Comparison of ENCODE assay signal across 8 cellular contexts in the genomic region with DNA sequence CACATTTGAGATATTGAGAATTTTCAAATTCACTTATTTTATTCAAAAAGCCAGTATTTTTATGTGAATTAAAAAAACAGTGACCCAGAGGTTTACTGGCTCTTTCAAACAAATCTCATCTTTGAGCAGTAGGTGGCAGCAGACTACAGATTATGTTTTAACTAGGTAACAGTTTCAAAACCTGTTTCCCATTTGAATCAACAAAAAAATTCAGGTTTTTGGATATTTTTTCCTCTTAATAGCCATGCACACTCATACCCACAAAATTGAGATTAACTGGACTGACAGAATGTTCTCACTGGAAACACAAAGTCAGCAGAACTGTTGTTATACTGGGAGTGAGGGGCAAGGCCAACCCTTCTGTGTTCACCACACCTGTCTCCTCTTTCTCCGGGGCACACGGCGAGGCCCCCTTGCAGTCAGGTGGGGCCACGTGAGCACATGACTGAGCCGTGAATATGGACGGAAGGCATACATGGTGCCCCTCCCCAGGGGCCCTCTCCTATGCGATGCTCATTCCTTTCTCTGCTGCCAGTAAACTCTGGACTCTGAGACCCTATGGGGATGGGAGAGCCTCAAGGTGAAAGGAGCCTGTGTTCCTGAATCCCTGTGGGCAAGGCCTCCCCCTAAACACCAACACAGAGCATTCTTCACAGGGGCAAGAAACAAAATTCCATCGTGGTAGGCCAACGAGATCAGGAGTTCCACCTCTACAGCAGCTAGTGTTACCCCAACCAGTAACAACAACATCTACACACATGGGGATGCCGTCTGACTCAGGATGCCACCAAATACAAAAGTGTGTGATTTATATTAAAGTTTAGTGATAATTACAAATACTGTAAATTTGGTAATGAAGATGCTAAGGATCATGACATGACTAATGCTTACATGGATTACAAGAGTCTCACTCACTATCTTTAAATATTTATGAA.
DNase-seq lines count a peak whose midpoint lies in the region; ATAC-seq and TF ChIP-seq lines count a peak whose summit lies in the region.

No MANE protein-coding gene starts in this region.

- H3K4me3 Mint-ChIP-seq in mesothelial cell of epicardium: no peak overlapping the region

- peak overlapping the region; percentile 52 for H3K27ac ChIP-seq in effector memory CD4-positive, alpha-beta T cell (ENCODE audit: insufficient read depth, low read length, poor library complexity, severe bottlenecking)

- H3K4me3 ChIP-seq in AG10803 (ENCODE audit: low read length) (no peak overlapping the region), GM12864 (ENCODE audit: low read depth, low read length) (no peak overlapping the region)
- no peak overlapping the region for H3K4me3 ChIP-seq in effector memory CD4-positive, alpha-beta T cell (ENCODE audit: insufficient read depth, low read depth, low read length, poor library complexity, severe bottlenecking)

- no peaks in the 10 kb centered on the region for H3K9me3 Mint-ChIP-seq in mesothelial cell of epicardium

- DNase-seq in AG10803 (ENCODE audit: low read depth) (peak; percentile 67), GM12864 (ENCODE audit: low read depth) (peak; percentile 22), NCI-H1092 (lab: John Stamatoyannopoulos, UW) (peak; percentile 29), T follicular helper cell (ENCODE audit: low read depth) (peak; percentile 32), mesothelial cell of epicardium (ENCODE audit: low spot score in 2 of 2, unreplicated experiment in 2 of 2) (no peak)
- DNase-seq in effector memory CD4-positive, alpha-beta T cell: peak in 1 of 3 donors; percentile 31
- no peak for DNase-seq in activated effector memory CD4-positive, alpha-beta T cell treated with anti-CD3 and anti-CD28 coated beads, Interleukin-2, amount 50 U/mL, for 16 hours

- H3K27me3 ChIP-seq in effector memory CD4-positive, alpha-beta T cell (replicated peaks; ENCODE audit: control insufficient read depth, insufficient read depth, low read length, poor library complexity, severe bottlenecking): no peaks in the 10 kb centered on the region

- peak overlapping the region; percentile 70 for H3K27ac Mint-ChIP-seq in mesothelial cell of epicardium

- H3K36me3 ChIP-seq in effector memory CD4-positive, alpha-beta T cell (ENCODE audit: control insufficient read depth, insufficient read depth, low read length): peaks cover 80% of the 10 kb centered on the region

- TF ChIP-seq CTCF in AG10803 (conservative IDR thresholded peaks at IDR 0.05; ENCODE audit: low read length) (peak; percentile 82), GM12864 (IDR thresholded peaks at IDR 0.05; ENCODE audit: low read depth, low read length, missing control alignments) (peak; percentile 47), mesothelial cell of epicardium (IDR thresholded peaks at IDR 0.05; ENCODE audit: unreplicated experiment) (peak; percentile 84)

- no peaks in the 10 kb centered on the region for H3K9me3 ChIP-seq in effector memory CD4-positive, alpha-beta T cell (ENCODE audit: control insufficient read depth, low read length)

- ATAC-seq in HG02938 (IDR thresholded peaks at IDR 0.05; ENCODE audit: unreplicated experiment): no peak

- H3K27me3 Mint-ChIP-seq in mesothelial cell of epicardium (ENCODE audit: low read depth): no peaks in the 10 kb centered on the region

- H3K36me3 Mint-ChIP-seq in mesothelial cell of epicardium: peaks cover 21% of the 10 kb centered on the region

- peaks cover 14% of the 10 kb centered on the region for H3K4me1 Mint-ChIP-seq in mesothelial cell of epicardium

- peaks cover 7% of the 10 kb centered on the region for H3K4me1 ChIP-seq in effector memory CD4-positive, alpha-beta T cell (ENCODE audit: control insufficient read depth, insufficient read depth, low read length, poor library complexity, severe bottlenecking)

Comparison
In these comparisons a context has a peak if more than half of its experiments do, and no peak if none do; other contexts are left out.
1. DNase-seq: peak in AG10803 (single experiment), GM12864 (single experiment), NCI-H1092 (single experiment) and T follicular helper cell (single experiment); none in mesothelial cell of epicardium (0 of 2) and activated effector memory CD4-positive, alpha-beta T cell treated with anti-CD3 and anti-CD28 coated beads, Interleukin-2, amount 50 U/mL, for 16 hours (single experiment).
2. Peak in every context shown above with its lines, with median percentiles within 50 percentile points of each other: CTCF ChIP-seq.